ENCODE assay signal across 1 cellular context in genomic region chr17:82592289-82592683, GRCh38.
TF ChIP-seq lines count a peak whose summit lies in the region.

No MANE protein-coding gene starts in this region.

TF ChIP-seq in H1, 55 proteins besides CTCF, POLR2A, EP300 and RAD21:
- TF ChIP-seq CHD2 (IDR thresholded peaks at IDR 0.05; ENCODE audit: low read length) = no peak
TF ChIP-seq in H1: peak in this region for 0.
